ENCODE assay signal across 8 cellular contexts in the genomic region with DNA sequence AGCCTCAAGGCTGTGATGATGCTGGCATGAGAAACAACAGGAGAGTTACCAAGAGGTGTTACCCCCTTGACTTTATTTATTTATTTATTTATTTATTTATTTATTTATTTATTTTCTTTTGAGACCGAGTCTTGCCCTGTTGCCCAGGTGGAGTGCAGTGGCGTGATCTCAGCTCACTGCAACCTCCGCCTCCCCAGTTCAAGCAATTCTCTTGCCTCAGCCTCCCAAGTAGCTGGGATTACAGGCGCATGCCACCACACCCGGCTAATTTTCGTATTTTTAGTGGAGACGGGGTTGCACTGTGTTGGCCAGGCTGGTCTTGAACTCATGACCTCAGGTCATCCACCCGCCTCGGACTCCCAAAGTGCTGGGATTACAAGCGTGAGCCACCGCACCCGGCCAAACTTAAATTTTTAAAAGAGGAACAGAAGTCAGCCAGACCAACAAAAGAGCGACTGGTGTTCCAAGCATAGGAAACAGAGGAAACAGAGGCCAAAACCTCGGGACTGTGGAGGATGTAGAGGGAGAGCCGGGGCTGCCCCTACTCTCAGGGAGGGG. TPM values are rescaled to one million over a fixed set of nuclear protein-coding genes. Genes with fewer than 3 reads are reported as not detected.
DNase-seq lines count a peak whose midpoint lies in the region; ATAC-seq and TF ChIP-seq lines count a peak whose summit lies in the region.
"Not testable (repeated sequence)": the region's sequence is repeated elsewhere in the genome, so short reads cannot be mapped to it uniquely, and the experiment has no call there.

No MANE protein-coding gene starts in this region.

- not testable (repeated sequence) for BruUV-seq in IMR-90 (replicated peaks; lab: Mats Ljungman, UMichigan)

- not testable (repeated sequence) for DNase-seq in CD8-positive, alpha-beta memory T cell; IMR-90; T-helper 17 cell; adipocyte (ENCODE audit: low read depth); esophagus muscularis mucosa (ENCODE audit: extremely low spot score); right lobe of liver; osteocyte (ENCODE audit: extremely low spot score, unreplicated experiment); thoracic aorta (ENCODE audit: low spot score)

- not testable (repeated sequence) for H4K20me1 ChIP-seq in IMR-90 (ENCODE audit: insufficient read depth, low read length)

- peaks cover 0 to 12% of the 10 kb centered on the region in 2 experiments; a peak in 2 of 4 replicates for H3K79me1 ChIP-seq in IMR-90 (ENCODE audit: low read depth in 1 of 2, low read length in 2 of 2)

- H3K4me3 Mint-ChIP-seq in CD8-positive, alpha-beta memory T cell: peak overlapping the region; percentile 86 to 96 (median 93)
- H3K4me3 Mint-ChIP-seq in T-helper 17 cell: peak overlapping the region; percentile 93
- H3K4me3 Mint-ChIP-seq in osteocyte (ENCODE audit: unreplicated experiment): peak overlapping the region; percentile 81

- peak overlapping the region; percentile 95 to 99 for H4K8ac ChIP-seq in IMR-90 (ENCODE audit: low read depth in 2 of 2, low read length in 2 of 2)

- peaks cover 0 to 23% (median 8%) of the 10 kb centered on the region in 3 donors for H3K36me3 Mint-ChIP-seq in CD8-positive, alpha-beta memory T cell
- not testable (repeated sequence) for H3K36me3 Mint-ChIP-seq in T-helper 17 cell (ENCODE audit: low read depth); osteocyte (ENCODE audit: unreplicated experiment)

- WGBS in IMR-90 (ENCODE audit: extremely low coverage in 2 of 2, insufficient read length in 1 of 2), 2 experiments: 100% methylated on average over 6 of the region's 15 CpGs; no CpG with 5 or more reads in 1 of the 2 experiments
- 83% methylated on average over 15 of the region's 15 CpGs for WGBS in esophagus muscularis mucosa
- WGBS in right lobe of liver (ENCODE audit: insufficient coverage, low coverage, low lambda C conversion rate, missing lambda C conversion rate): 62% methylated on average over 13 of the region's 15 CpGs

- not testable (repeated sequence) for H2AFZ ChIP-seq in IMR-90 (replicated peaks; ENCODE audit: low read length, poor library complexity)

- POLR2A ChIA-PET in CD8-positive, alpha-beta memory T cell (lab: Charles Lee): interaction anchor here (1.9 kb wide), 1 partner anchor 132 kb away, joined by 7 read pairs; a partner anchor contains a TSS
- POLR2A ChIA-PET in IMR-90 (lab: Charles Lee; ENCODE audit: unreplicated experiment): interaction anchor here (0.6 kb wide), 1 partner anchor 334 kb away, joined by 3 read pairs; no protein-coding TSS in a partner anchor

- CTCF ChIA-PET in CD8-positive, alpha-beta memory T cell (lab: Charles Lee): interaction anchor here (1.7 kb wide), 1 partner anchor 257 kb away, joined by 4 read pairs; no protein-coding TSS in a partner anchor
- CTCF ChIA-PET in IMR-90 (lab: Yijun Ruan, JAX): not testable (repeated sequence)

- H4K5ac ChIP-seq in IMR-90 (ENCODE audit: low read depth, low read length): peak overlapping the region; percentile 40

- H3K23ac ChIP-seq in IMR-90 (ENCODE audit: low read depth, low read length): peak overlapping the region; percentile 98; the same call in 1 of the 2 replicates

- not testable (repeated sequence) for H3K9me3 ChIP-seq in CD8-positive, alpha-beta memory T cell (ENCODE audit: low read length); IMR-90 (ENCODE audit: control insufficient read depth, insufficient read depth, low read length); T-helper 17 cell (ENCODE audit: control insufficient read depth, low read length, poor library complexity, severe bottlenecking); adipocyte (ENCODE audit: control insufficient read depth, low read length); esophagus muscularis mucosa; right lobe of liver; thoracic aorta

- not testable (repeated sequence) for H3K4me1 ChIP-seq in CD8-positive, alpha-beta memory T cell (ENCODE audit: insufficient read depth, low read length); IMR-90 (ENCODE audit: control insufficient read depth, insufficient read depth, low read length); adipocyte (ENCODE audit: control insufficient read depth, insufficient read depth, low read length); thoracic aorta (ENCODE audit: control insufficient read depth in 1 of 2, low read depth in 2 of 2)
- H3K4me1 ChIP-seq in esophagus muscularis mucosa: peaks cover 3 to 11% (median 6%) of the 10 kb centered on the region in 4 donors
- H3K4me1 ChIP-seq in right lobe of liver: peaks cover 0 to 12% (median 0%) of the 10 kb centered on the region in 4 donors

- H3K27me3 ChIP-seq in CD8-positive, alpha-beta memory T cell (ENCODE audit: insufficient read depth, low read length, poor library complexity, severe bottlenecking); IMR-90 (ENCODE audit: control insufficient read depth, insufficient read depth, low read length); adipocyte (replicated peaks; ENCODE audit: control insufficient read depth, insufficient read depth, low read length); esophagus muscularis mucosa; right lobe of liver; thoracic aorta (replicated peaks; ENCODE audit: insufficient read depth): not testable (repeated sequence)

- not testable (repeated sequence) for ATAC-seq in IMR-90 (ENCODE audit: low read depth); T-helper 17 cell
- peak in 1 of 4 donors; percentile 2 for ATAC-seq in right lobe of liver
- peak; percentile 15 for ATAC-seq in thoracic aorta (ENCODE audit: insufficient number of reproducible peaks, low FRiP score, low read depth)

- peaks cover 18 to 30% (median 26%) of the 10 kb centered on the region in 3 donors for H3K4me1 Mint-ChIP-seq in CD8-positive, alpha-beta memory T cell
- H3K4me1 Mint-ChIP-seq in T-helper 17 cell: not testable (repeated sequence)
- peaks cover 11% of the 10 kb centered on the region for H3K4me1 Mint-ChIP-seq in osteocyte (ENCODE audit: unreplicated experiment)

- H3K4me3 ChIP-seq in CD8-positive, alpha-beta memory T cell (ENCODE audit: low read length): peak overlapping the region; percentile 90
- H3K4me3 ChIP-seq in IMR-90 (ENCODE audit: insufficient read depth, low read depth, low read length): not testable (repeated sequence)
- H3K4me3 ChIP-seq in adipocyte (ENCODE audit: low read length): peak overlapping the region; percentile 89
- H3K4me3 ChIP-seq in esophagus muscularis mucosa: peak overlapping the region; percentile 58 to 74 (median 61)
- peak overlapping the region; percentile 53 to 72 (median 58) for H3K4me3 ChIP-seq in right lobe of liver
- H3K4me3 ChIP-seq in thoracic aorta: peak overlapping the region; percentile 87

- H3K18ac ChIP-seq in IMR-90 (ENCODE audit: low read depth, low read length): peak overlapping the region; percentile 25; the same call in 1 of the 2 replicates

- H3K27ac ChIP-seq in CD8-positive, alpha-beta memory T cell (ENCODE audit: low read depth, low read length): peak overlapping the region; percentile 74
- not testable (repeated sequence) for H3K27ac ChIP-seq in IMR-90 (ENCODE audit: insufficient read depth, low read length)
- peak overlapping the region; percentile 68 to 84 (median 74) for H3K27ac ChIP-seq in esophagus muscularis mucosa (replicated peaks in 1 of 4)
- H3K27ac ChIP-seq in right lobe of liver: peak overlapping the region; percentile 75 to 92 (median 79)
- peak overlapping the region in 1 of 2 donors; percentile 64 for H3K27ac ChIP-seq in thoracic aorta

- H4K91ac ChIP-seq in IMR-90 (ENCODE audit: insufficient read depth, low read depth, low read length): not testable (repeated sequence)

- peak overlapping the region; percentile 99; the same call in 1 of the 2 replicates for H3K14ac ChIP-seq in IMR-90 (replicated peaks; ENCODE audit: low read depth, low read length)

- TF ChIP-seq POLR2A in IMR-90 (IDR thresholded peaks at IDR 0.05; ENCODE audit: low read depth, low read length); esophagus muscularis mucosa (IDR thresholded peaks at IDR 0.05; ENCODE audit: low read depth); right lobe of liver (IDR thresholded peaks at IDR 0.05): not testable (repeated sequence)

- peak overlapping the region; percentile 91 to 100 (median 99) for H3K27ac Mint-ChIP-seq in CD8-positive, alpha-beta memory T cell
- H3K27ac Mint-ChIP-seq in T-helper 17 cell (peak overlapping the region; percentile 97), osteocyte (ENCODE audit: unreplicated experiment) (peak overlapping the region; percentile 93)

- H3K36me3 ChIP-seq in CD8-positive, alpha-beta memory T cell (ENCODE audit: insufficient read depth, low read length); IMR-90 (ENCODE audit: control insufficient read depth, insufficient read depth, low read length); adipocyte (ENCODE audit: control insufficient read depth, insufficient read depth, low read length, severe bottlenecking); right lobe of liver; thoracic aorta: not testable (repeated sequence)
- peaks cover 4 to 13% (median 6%) of the 10 kb centered on the region in 4 donors for H3K36me3 ChIP-seq in esophagus muscularis mucosa

- not testable (repeated sequence) for H3K27me3 Mint-ChIP-seq in CD8-positive, alpha-beta memory T cell; T-helper 17 cell; osteocyte (ENCODE audit: unreplicated experiment)

- H3K4me2 ChIP-seq in IMR-90 (ENCODE audit: low read depth, low read length): peak overlapping the region; percentile 43; the same call in 1 of the 2 replicates

- peak overlapping the region; percentile 98 for H3K4ac ChIP-seq in IMR-90 (ENCODE audit: low read depth, low read length)

- H2BK20ac ChIP-seq in IMR-90 (ENCODE audit: low read depth, low read length): not testable (repeated sequence)

- not testable (repeated sequence) for TF ChIP-seq CTCF in IMR-90 (conservative IDR thresholded peaks at IDR 0.05; ENCODE audit: low read depth, low read length); esophagus muscularis mucosa (IDR thresholded peaks at IDR 0.05); right lobe of liver (IDR thresholded peaks at IDR 0.05); osteocyte (IDR thresholded peaks at IDR 0.05); thoracic aorta (IDR thresholded peaks at IDR 0.05)

- dilution Hi-C loops in IMR-90 (cut with HindIII; ENCODE audit: low sequenced_read_pairs, unreplicated experiment): not testable (repeated sequence)

- not testable (repeated sequence) for TF ChIP-seq RAD21 in IMR-90 (IDR thresholded peaks at IDR 0.05; ENCODE audit: low read length)

- H3K9me3 Mint-ChIP-seq in CD8-positive, alpha-beta memory T cell; osteocyte (ENCODE audit: unreplicated experiment): not testable (repeated sequence)

- not testable (repeated sequence) for H3K9me1 ChIP-seq in IMR-90 (ENCODE audit: insufficient read depth, low read length)

- not testable (repeated sequence) for H2BK15ac ChIP-seq in IMR-90 (ENCODE audit: low read depth, low read length)

- intact Hi-C loops in IMR-90 (cut with micrococcal nuclease); esophagus muscularis mucosa (cut with DNase I); right lobe of liver (cut with DNase I): not testable (repeated sequence)

- H2AK9ac ChIP-seq in IMR-90 (replicated peaks; ENCODE audit: low read depth, low read length, poor library complexity): not testable (repeated sequence)

- H3K56ac ChIP-seq in IMR-90 (ENCODE audit: extremely low read depth, insufficient read depth, low read length): not testable (repeated sequence)

- H2BK5ac ChIP-seq in IMR-90 (ENCODE audit: low read depth, low read length, poor library complexity, severe bottlenecking): not testable (repeated sequence)

- in situ Hi-C loops in IMR-90 (cut with MboI; ENCODE audit: low sequenced_read_pairs): not testable (repeated sequence)

- H2BK120ac ChIP-seq in IMR-90 (ENCODE audit: low read depth, low read length): 0 out of 2 replicates have a peak overlapping the region, but pooled peaks have one; percentile 97

- H3K9ac ChIP-seq in IMR-90 (ENCODE audit: low read depth, low read length): peak overlapping the region; percentile 72; the same call in 1 of the 2 replicates
- H3K9ac ChIP-seq in adipocyte (ENCODE audit: low read length): peak overlapping the region; percentile 91

- not testable (repeated sequence) for TF ChIP-seq EP300 in esophagus muscularis mucosa (IDR thresholded peaks at IDR 0.05)

- H2AK5ac ChIP-seq in IMR-90 (ENCODE audit: low read depth, low read length): not testable (repeated sequence)

RNA-seq across cellular contexts. Expression of a gene that starts 36.6 kb away (rescaled TPM):
- 100 to 1,000 TPM; 105 to 111 TPM for total RNA-seq in CD8-positive, alpha-beta memory T cell
- polyA plus RNA-seq in CD8-positive, alpha-beta memory T cell: 7.8 TPM
- total RNA-seq in IMR-90 (2012; rRNA removed) (11.1 and 13.3 TPM in 2 replicates), T-helper 17 cell (100 to 1,000 TPM; 364 to 404 TPM), esophagus muscularis mucosa (10 to 100 TPM; 15.4 to 60.2 (median 21.5) TPM), right lobe of liver (10 to 100 TPM; 13.4 to 79.3 (median 42.6) TPM), osteocyte (153 and 163 TPM in 2 replicates), thoracic aorta (100 to 1,000 TPM; 114 to 140 TPM)
- 18.7 and 28.3 TPM in 2 replicates for polyA plus RNA-seq in IMR-90 (2012; rRNA removed)
- 3.7 and 5.0 TPM in 2 replicates for polyA plus RNA-seq in IMR-90 (2012; cell fraction: cytosol; rRNA removed)
- 62.4 and 157 TPM in 2 replicates for polyA plus RNA-seq in IMR-90 (2012; cell fraction: nucleus; rRNA removed; ENCODE audit: low replicate concordance)
